20 cellular contexts compared by ENCODE assay signal in the genomic region with DNA sequence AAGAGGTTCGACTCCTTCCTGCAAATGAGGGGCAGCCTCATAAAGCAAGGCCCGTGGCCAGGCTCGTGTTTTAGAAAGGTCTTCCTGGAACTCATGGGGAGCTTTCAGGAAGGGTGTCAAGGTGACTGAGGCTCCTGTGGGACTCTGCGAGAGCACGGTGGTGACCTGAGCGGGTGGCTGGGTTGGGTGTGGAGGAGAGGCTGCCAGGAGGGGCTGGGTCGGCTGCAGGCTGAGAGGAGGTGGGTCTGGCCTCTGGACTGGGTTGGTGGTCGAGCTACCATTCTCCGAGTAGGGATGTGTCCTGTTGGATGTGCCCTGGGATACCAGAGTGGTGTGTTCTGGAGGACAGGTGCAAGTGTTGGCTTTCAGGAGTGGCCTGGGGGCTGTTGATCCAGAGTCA.
DNase-seq lines count a peak whose midpoint lies in the region; ATAC-seq and TF ChIP-seq lines count a peak whose summit lies in the region.
"Had no signal": no experiment of that assay in that cellular context is flagged by ENCODE, and none has a peak within 500 bp of the region (broad histone marks: within the 10 kb centered on the region; RNA-seq: fewer than 3 reads in every experiment).

No MANE protein-coding gene starts in this region.

- WGBS in transverse colon (ENCODE audit: low coverage in 1 of 2), 2 donors: 71 to 89% methylated on average over 3 to 9 of the region's 9 CpGs

- peaks cover 15% of the 10 kb centered on the region for H3K36me3 Mint-ChIP-seq in natural killer cell
- H3K36me3 Mint-ChIP-seq in natural killer cell treated with Interleukin-12 subunit alpha and Interleukin-12 subunit beta and Interleukin-15 and Interleukin-18, amount 100 ng/mL, for 72 hours: peaks cover 12% of the 10 kb centered on the region
- peaks cover 62% of the 10 kb centered on the region for H3K36me3 Mint-ChIP-seq in activated CD4-positive, alpha-beta memory T cell treated with anti-CD3 and anti-CD28 coated beads, Interleukin-2, amount 10 ng/mL, durations not matched to agents 7 days and 5 days (ENCODE audit: low read depth)

- H3K27me3 ChIP-seq in lower lobe of right lung (ENCODE audit: low read depth): no peaks in the 10 kb centered on the region
- no peaks in the 10 kb centered on the region for H3K27me3 ChIP-seq in transverse colon
- H3K27me3 ChIP-seq: foreskin keratinocyte, SJSA1, tibial artery had no signal

- CTCF ChIA-PET in activated CD4-positive, alpha-beta memory T cell treated with anti-CD3 and anti-CD28 coated beads, Interleukin-2, amount 10 ng/mL, durations not matched to agents 7 days and 5 days (lab: Charles Lee): interaction anchor here (1.5 to 11.6 kb wide), 2 partner anchors 19 to 37 kb away, joined by 3 to 295 read pairs; no protein-coding TSS in a partner anchor

- H3K27me3 Mint-ChIP-seq in natural killer cell (ENCODE audit: low read depth in 2 of 2): no peaks in the 10 kb centered on the region
- H3K27me3 Mint-ChIP-seq in natural killer cell treated with Interleukin-12 subunit alpha and Interleukin-12 subunit beta and Interleukin-15 and Interleukin-18, amount 100 ng/mL, for 72 hours: no peaks in the 10 kb centered on the region
- no peaks in the 10 kb centered on the region for H3K27me3 Mint-ChIP-seq in activated CD4-positive, alpha-beta memory T cell treated with anti-CD3 and anti-CD28 coated beads, Interleukin-2, amount 10 ng/mL, durations not matched to agents 7 days and 5 days

- no peaks in the 10 kb centered on the region for H3K9me3 Mint-ChIP-seq in natural killer cell
- no peaks in the 10 kb centered on the region for H3K9me3 Mint-ChIP-seq in natural killer cell treated with Interleukin-12 subunit alpha and Interleukin-12 subunit beta and Interleukin-15 and Interleukin-18, amount 100 ng/mL, for 72 hours
- H3K9me3 Mint-ChIP-seq in activated CD4-positive, alpha-beta memory T cell treated with anti-CD3 and anti-CD28 coated beads, Interleukin-2, amount 10 ng/mL, durations not matched to agents 7 days and 5 days: no peaks in the 10 kb centered on the region
- H3K9me3 Mint-ChIP-seq: GM23338 had no signal

- TF ChIP-seq CTCF in natural killer cell (IDR thresholded peaks at IDR 0.05) (no peak), lower lobe of right lung (IDR thresholded peaks at IDR 0.05) (no peak), transverse colon (IDR thresholded peaks at IDR 0.05) (no peak)

- POLR2A ChIA-PET in activated CD4-positive, alpha-beta memory T cell treated with anti-CD3 and anti-CD28 coated beads, Interleukin-2, amount 10 ng/mL, durations not matched to agents 7 days and 5 days (lab: Charles Lee): interaction anchor here (0.9 to 1.4 kb wide), 4 partner anchors 19 to 33 kb away, joined by 3 read pairs; no protein-coding TSS in a partner anchor

- TF ChIP-seq EP300 in transverse colon (IDR thresholded peaks at IDR 0.05; ENCODE audit: low read depth): no peak

- no peak for TF ChIP-seq POLR2A in transverse colon (IDR thresholded peaks at IDR 0.05)

- in situ Hi-C loops in transverse colon (cut with MboI; ENCODE audit: low pct_ligation_motif_present in 1 of 4, low pct_unique_long_range_greater_than_20kb in 1 of 4, low sequenced_read_pairs in 3 of 4): loop anchor here in 1 of 4 donors (25.0 kb wide), 1 partner anchor 153 kb away; no protein-coding TSS in a partner anchor

- peak overlapping the region; percentile 73 to 85 for H3K27ac Mint-ChIP-seq in natural killer cell
- H3K27ac Mint-ChIP-seq in natural killer cell treated with Interleukin-12 subunit alpha and Interleukin-12 subunit beta and Interleukin-15 and Interleukin-18, amount 100 ng/mL, for 72 hours: peak overlapping the region in 1 of 2 donors; percentile 16
- H3K27ac Mint-ChIP-seq in activated CD4-positive, alpha-beta memory T cell treated with anti-CD3 and anti-CD28 coated beads, Interleukin-2, amount 10 ng/mL, durations not matched to agents 7 days and 5 days: peak overlapping the region; percentile 10

- ATAC-seq in natural killer cell (no peak), lower lobe of right lung (no peak)
- no peak for ATAC-seq in natural killer cell treated with Interleukin-12 subunit alpha and Interleukin-12 subunit beta and Interleukin-15 and Interleukin-18, amount 100 ng/mL, for 72 hours
- ATAC-seq: foreskin keratinocyte, GM23338, Panc1 had no signal

- DNase-seq in natural killer cell: no peak
- no peak for DNase-seq in natural killer cell treated with Interleukin-12 subunit alpha and Interleukin-12 subunit beta and Interleukin-15 and Interleukin-18, amount 100 ng/mL, for 72 hours (ENCODE audit: low spot score)
- DNase-seq in activated CD4-positive, alpha-beta memory T cell treated with anti-CD3 and anti-CD28 coated beads, Interleukin-2, amount 10 ng/mL, durations not matched to agents 7 days and 5 days: no peak
- peak; percentile 34 for DNase-seq in lower lobe of right lung
- peak; percentile 5 for DNase-seq in transverse colon
- no peak for DNase-seq in NCI-H2107 treated with DMSO at 0.1 percent for 48 hours (lab: John Stamatoyannopoulos, UW; ENCODE audit: unreplicated experiment)
- no peak for DNase-seq in NCI-H1092 treated with DMSO at 0.1 percent for 48 hours (lab: John Stamatoyannopoulos, UW)
- no peak for DNase-seq in SW 1271 (lab: John Stamatoyannopoulos, UW)
- DNase-seq: activated CD8-positive, alpha-beta memory T cell treated with anti-CD3 and anti-CD28 coated beads, Interleukin-2, amount 50 U/mL, for 4 hours; COR-L47; dermis blood vessel endothelial cell; foreskin keratinocyte; kidney glomerular epithelial cell; NCI-H2029; retina had no signal

- H3K4me3 ChIP-seq in lower lobe of right lung (no peak overlapping the region), transverse colon (no peak overlapping the region)
- H3K4me3 ChIP-seq: GM23338, SJSA1, tibial artery had no signal

- intact Hi-C loops in natural killer cell (cut with micrococcal nuclease) (loop anchor here (5.0 kb wide), 1 partner anchor 168 kb away; no protein-coding TSS in a partner anchor), lower lobe of right lung (cut with DNase I) (no loop called here), transverse colon (cut with DNase I; ENCODE audit: low total_unique reads) (loop anchor here (5.0 kb wide), 1 partner anchor 88 kb away; a partner anchor contains a TSS)

- H3K27ac ChIP-seq in lower lobe of right lung (no peak overlapping the region), transverse colon (no peak overlapping the region)
- H3K27ac ChIP-seq: foreskin keratinocyte, KMS-11, SJSA1 had no signal

- H3K4me3 Mint-ChIP-seq in natural killer cell: no peak overlapping the region
- no peak overlapping the region for H3K4me3 Mint-ChIP-seq in natural killer cell treated with Interleukin-12 subunit alpha and Interleukin-12 subunit beta and Interleukin-15 and Interleukin-18, amount 100 ng/mL, for 72 hours
- H3K4me3 Mint-ChIP-seq in activated CD4-positive, alpha-beta memory T cell treated with anti-CD3 and anti-CD28 coated beads, Interleukin-2, amount 10 ng/mL, durations not matched to agents 7 days and 5 days: no peak overlapping the region
- H3K4me3 Mint-ChIP-seq: GM23338 had no signal

- peaks cover 81% of the 10 kb centered on the region for H3K36me3 ChIP-seq in lower lobe of right lung
- peaks cover 0 to 13% (median 7%) of the 10 kb centered on the region in 4 donors for H3K36me3 ChIP-seq in transverse colon

- H3K4me1 Mint-ChIP-seq in natural killer cell: peaks cover 39 to 47% of the 10 kb centered on the region in 2 donors
- H3K4me1 Mint-ChIP-seq in natural killer cell treated with Interleukin-12 subunit alpha and Interleukin-12 subunit beta and Interleukin-15 and Interleukin-18, amount 100 ng/mL, for 72 hours (ENCODE audit: low read depth in 2 of 2): peaks cover 23 to 34% of the 10 kb centered on the region in 2 donors
- peaks cover 17% of the 10 kb centered on the region for H3K4me1 Mint-ChIP-seq in activated CD4-positive, alpha-beta memory T cell treated with anti-CD3 and anti-CD28 coated beads, Interleukin-2, amount 10 ng/mL, durations not matched to agents 7 days and 5 days
- H3K4me1 Mint-ChIP-seq: GM23338 had no signal

- H3K4me1 ChIP-seq in lower lobe of right lung (no peaks in the 10 kb centered on the region), transverse colon (peaks cover 0 to 7% (median 2%) of the 10 kb centered on the region in 4 donors)
- H3K4me1 ChIP-seq: foreskin keratinocyte, SJSA1 had no signal

- H3K9me3 ChIP-seq in lower lobe of right lung (no peaks in the 10 kb centered on the region), transverse colon (no peaks in the 10 kb centered on the region)
- H3K9me3 ChIP-seq: SJSA1, tibial artery had no signal

Comparison
In these comparisons a context has a peak if more than half of its experiments do, and no peak if none do; other contexts are left out.
1. DNase-seq: peak in lower lobe of right lung (single experiment) and transverse colon (single experiment); none in natural killer cell (single experiment), natural killer cell treated with Interleukin-12 subunit alpha and Interleukin-12 subunit beta and Interleukin-15 and Interleukin-18, amount 100 ng/mL, for 72 hours (single experiment), activated CD4-positive, alpha-beta memory T cell treated with anti-CD3 and anti-CD28 coated beads, Interleukin-2, amount 10 ng/mL, durations not matched to agents 7 days and 5 days (single experiment), NCI-H2107 treated with DMSO at 0.1 percent for 48 hours (single experiment), NCI-H1092 treated with DMSO at 0.1 percent for 48 hours (single experiment) and SW 1271 (0 of 2).